In the genomic region with DNA sequence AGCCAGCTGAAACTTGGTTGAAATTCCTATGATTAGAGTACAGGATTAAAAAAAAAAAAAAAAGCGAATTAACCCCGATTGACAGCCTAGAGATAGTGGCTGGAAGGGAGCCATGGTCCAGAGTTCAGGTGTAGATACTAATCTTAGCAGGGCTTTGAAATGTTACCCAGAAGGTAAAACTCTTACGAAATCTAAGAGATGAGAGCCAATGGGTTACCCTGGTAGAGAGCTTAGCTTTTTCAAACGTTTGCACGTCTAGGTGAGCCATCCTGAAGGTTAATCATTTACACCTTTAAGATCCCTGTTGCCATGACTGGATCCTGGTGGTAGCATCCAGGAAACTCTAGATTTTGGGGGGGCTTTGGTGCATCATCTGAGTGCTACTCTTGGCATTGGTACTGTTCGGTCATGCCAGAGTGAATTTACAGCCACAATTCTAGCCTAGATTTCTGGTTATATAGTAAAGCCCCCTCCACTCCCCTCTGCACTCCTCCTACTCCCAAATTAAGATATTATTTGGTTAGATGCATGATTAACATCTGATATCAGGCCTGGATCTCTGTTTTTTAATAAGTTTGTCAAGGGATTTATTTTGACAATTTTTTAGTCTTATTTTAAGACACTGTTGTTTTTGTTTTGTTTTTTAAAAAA, we compare ENCODE assay signal across 9 cellular contexts. TPM values are rescaled to one million over a fixed set of nuclear protein-coding genes. Genes with fewer than 3 reads are reported as not detected.
A peak's percentile ranks its signal among the peaks of the same experiment; 100 is the strongest.
DNase-seq lines count a peak whose midpoint lies in the region; ATAC-seq and TF ChIP-seq lines count a peak whose summit lies in the region.
"Had no signal": no experiment of that assay in that cellular context is flagged by ENCODE, and none has a peak within 500 bp of the region (broad histone marks: within the 10 kb centered on the region; RNA-seq: fewer than 3 reads in every experiment).

No MANE protein-coding gene starts in this region.

- POLR2A ChIA-PET in HEK293T (lab: Yijun Ruan, JAX), result no interaction called here

- no peaks in the 10 kb centered on the region for H3K9me3 Mint-ChIP-seq in activated CD8-positive, alpha-beta memory T cell treated with anti-CD3 and anti-CD28 coated beads, Interleukin-2, amount 10 ng/mL, durations not matched to agents 7 days and 5 days (ENCODE audit: low read depth)

- H3K9me3 ChIP-seq in adipocyte (ENCODE audit: control insufficient read depth, low read length), result no peaks in the 10 kb centered on the region
- H3K9me3 ChIP-seq in left lung, result no peaks in the 10 kb centered on the region
- no peaks in the 10 kb centered on the region for H3K9me3 ChIP-seq in thymus (ENCODE audit: control insufficient read depth)

- no peak for ATAC-seq in activated CD8-positive, alpha-beta memory T cell treated with anti-CD3 and anti-CD28 coated beads, Interleukin-2, amount 10 ng/mL, durations not matched to agents 7 days and 5 days
- peak; percentile 2 for ATAC-seq in left lung

- H3K36me3 Mint-ChIP-seq in activated CD8-positive, alpha-beta memory T cell treated with anti-CD3 and anti-CD28 coated beads, Interleukin-2, amount 10 ng/mL, durations not matched to agents 7 days and 5 days, result peaks cover 10% of the 10 kb centered on the region

- peak overlapping the region; percentile 99 for H3K4me3 Mint-ChIP-seq in activated CD8-positive, alpha-beta memory T cell treated with anti-CD3 and anti-CD28 coated beads, Interleukin-2, amount 10 ng/mL, durations not matched to agents 7 days and 5 days

- H3K27ac ChIP-seq in left lung (no peak overlapping the region), thymus (ENCODE audit: low read depth) (no peak overlapping the region)

- peak overlapping the region; percentile 79 for H3K9ac ChIP-seq in adipocyte (ENCODE audit: low read length)

- WGBS in thymus, result 85% methylated on average over 6 of the region's 6 CpGs

- no peak for TF ChIP-seq CTCF in left lung (IDR thresholded peaks at IDR 0.05)

- no peaks in the 10 kb centered on the region for H3K27me3 Mint-ChIP-seq in activated CD8-positive, alpha-beta memory T cell treated with anti-CD3 and anti-CD28 coated beads, Interleukin-2, amount 10 ng/mL, durations not matched to agents 7 days and 5 days

- H3K4me1 ChIP-seq in adipocyte (ENCODE audit: control insufficient read depth, insufficient read depth, low read length), result peaks cover 22% of the 10 kb centered on the region
- peaks cover 6 to 47% of the 10 kb centered on the region in 2 donors for H3K4me1 ChIP-seq in left lung
- H3K4me1 ChIP-seq in thymus (ENCODE audit: control insufficient read depth, insufficient read depth, low read length), result peaks cover 8% of the 10 kb centered on the region

- H3K27ac Mint-ChIP-seq in activated CD8-positive, alpha-beta memory T cell treated with anti-CD3 and anti-CD28 coated beads, Interleukin-2, amount 10 ng/mL, durations not matched to agents 7 days and 5 days, result peak overlapping the region; percentile 89

- peaks cover 59% of the 10 kb centered on the region for H3K4me1 Mint-ChIP-seq in activated CD8-positive, alpha-beta memory T cell treated with anti-CD3 and anti-CD28 coated beads, Interleukin-2, amount 10 ng/mL, durations not matched to agents 7 days and 5 days

- no peaks in the 10 kb centered on the region for H3K36me3 ChIP-seq in adipocyte (ENCODE audit: control insufficient read depth, insufficient read depth, low read length, severe bottlenecking)
- no peaks in the 10 kb centered on the region for H3K36me3 ChIP-seq in left lung
- H3K36me3 ChIP-seq in thymus (ENCODE audit: control insufficient read depth, insufficient read depth), result no peaks in the 10 kb centered on the region

- CTCF ChIA-PET in activated CD8-positive, alpha-beta memory T cell treated with anti-CD3 and anti-CD28 coated beads, Interleukin-2, amount 10 ng/mL, durations not matched to agents 7 days and 5 days (lab: Charles Lee), result interaction anchor here (1.5 to 3.4 kb wide), 4 partner anchors 20 to 165 kb away, joined by 4 to 25 read pairs (median 6); partner anchors contain the start of gene POP7
- CTCF ChIA-PET in HEK293T (lab: Yijun Ruan, JAX), result interaction anchor here (2.8 kb wide), 1 partner anchor 19 kb away, joined by 8 read pairs; no protein-coding TSS in a partner anchor

- H3K4me3 ChIP-seq in adipocyte (ENCODE audit: low read length), result peak overlapping the region; percentile 88
- H3K4me3 ChIP-seq in left lung, result peak overlapping the region; percentile 55 to 89
- H3K4me3 ChIP-seq in thymus (ENCODE audit: low read length), result peak overlapping the region; percentile 87

- no peaks in the 10 kb centered on the region for H3K27me3 ChIP-seq in adipocyte (replicated peaks; ENCODE audit: control insufficient read depth, insufficient read depth, low read length)
- H3K27me3 ChIP-seq in left lung, result no peaks in the 10 kb centered on the region
- no peaks in the 10 kb centered on the region for H3K27me3 ChIP-seq in thymus (ENCODE audit: control insufficient read depth, insufficient read depth)

- DNase-seq in activated CD8-positive, alpha-beta memory T cell treated with anti-CD3 and anti-CD28 coated beads, Interleukin-2, amount 10 ng/mL, durations not matched to agents 7 days and 5 days, result no peak
- DNase-seq in activated CD8-positive, alpha-beta memory T cell treated with anti-CD3 and anti-CD28 coated beads for 24 hours, result no peak
- no peak for DNase-seq in adipocyte (ENCODE audit: low read depth)
- DNase-seq in left lung, result no peak
- no peak for DNase-seq in HEK293T (ENCODE audit: extremely low spot score)
- no peak for DNase-seq in cerebellar nuclear complex (lab: John Stamatoyannopoulos, UW)
- DNase-seq in NCI-H187 treated with DMSO at 0.1 percent for 48 hours (lab: John Stamatoyannopoulos, UW), result no peak

- intact Hi-C loops in left lung (cut with DNase I), result no loop called here

TF ChIP-seq in HEK293T, 16 proteins besides CTCF, POLR2A, EP300 and RAD21:
- TF ChIP-seq ZNF384 (IDR thresholded peaks at IDR 0.05), result no peak
- TF ChIP-seq LEF1 (IDR thresholded peaks at IDR 0.05; ENCODE audit: borderline replicate concordance), result no peak
- no peak for TF ChIP-seq FOXM1 (IDR thresholded peaks at IDR 0.05; ENCODE audit: borderline replicate concordance)
- TF ChIP-seq L3MBTL2 (conservative IDR thresholded peaks at IDR 0.05), result no peak
- TF ChIP-seq FOXK2 (IDR thresholded peaks at IDR 0.05), result no peak
- TF ChIP-seq SP1 (IDR thresholded peaks at IDR 0.05), result no peak

RNA-seq across cellular contexts. Expression of gene AGFG2, which starts 1.2 kb away (rescaled TPM):
- total RNA-seq in activated CD8-positive, alpha-beta memory T cell treated with anti-CD3 and anti-CD28 coated beads, Interleukin-2, amount 10 ng/mL, durations not matched to agents 7 days and 5 days, result 10 to 100 TPM; 61.4 to 82.5 TPM
- 10 to 100 TPM; 28.6 to 34.9 TPM for total RNA-seq in left lung
- 15.4 TPM for polyA plus RNA-seq in thymus

RNA-seq across cellular contexts. Expression of gene SAP25, which starts 33.5 kb away (rescaled TPM):
- total RNA-seq in activated CD8-positive, alpha-beta memory T cell treated with anti-CD3 and anti-CD28 coated beads, Interleukin-2, amount 10 ng/mL, durations not matched to agents 7 days and 5 days, result 10 to 100 TPM; 18.2 to 26.3 TPM
- 1 to 10 TPM; 6.3 to 8.3 TPM for total RNA-seq in left lung
- 183 TPM for polyA plus RNA-seq in thymus

RNA-seq across cellular contexts. Expression of gene LRCH4, which starts 45.7 kb away (rescaled TPM):
- 100 to 1,000 TPM; 155 to 178 TPM for total RNA-seq in activated CD8-positive, alpha-beta memory T cell treated with anti-CD3 and anti-CD28 coated beads, Interleukin-2, amount 10 ng/mL, durations not matched to agents 7 days and 5 days
- 10 to 100 TPM; 66.5 to 86.5 TPM for total RNA-seq in left lung
- 423 TPM for polyA plus RNA-seq in thymus

RNA-seq across cellular contexts. Expression of gene FBXO24, which starts 45.9 kb away (rescaled TPM):
- 1 to 10 TPM in 1 of 2 experiments, under 1 TPM in 1; 0.80 to 1.3 TPM for total RNA-seq in activated CD8-positive, alpha-beta memory T cell treated with anti-CD3 and anti-CD28 coated beads, Interleukin-2, amount 10 ng/mL, durations not matched to agents 7 days and 5 days
- total RNA-seq in left lung, result under 1 TPM; 0.37 to 0.44 TPM
- 1.3 TPM for polyA plus RNA-seq in thymus

RNA-seq across cellular contexts. Expression of gene NYAP1, which starts 56.5 kb away (rescaled TPM):
- under 1 TPM; 0.07 to 0.12 TPM for total RNA-seq in activated CD8-positive, alpha-beta memory T cell treated with anti-CD3 and anti-CD28 coated beads, Interleukin-2, amount 10 ng/mL, durations not matched to agents 7 days and 5 days
- total RNA-seq in left lung, result under 1 TPM; 0.50 to 0.55 TPM
- polyA plus RNA-seq in thymus, result 0.66 TPM
- total RNA-seq: myocyte had no signal
